Comparison of ENCODE assay signal across 19 cellular contexts in genomic region chr11:92739020-92739419, GRCh38.
DNase-seq lines count a peak whose midpoint lies in the region; TF ChIP-seq lines count a peak whose summit lies in the region.
"Had no signal": no experiment of that assay in that cellular context is flagged by ENCODE, and none has a peak within 500 bp of the region (broad histone marks: within the 10 kb centered on the region; RNA-seq: fewer than 3 reads in every experiment).

No MANE protein-coding gene starts in this region.

- H3K27ac ChIP-seq in A673 (ENCODE audit: low read depth, low read length, poor library complexity, severe bottlenecking) = no peak overlapping the region
- H3K27ac ChIP-seq in brain microvascular endothelial cell = no peak overlapping the region
- H3K27ac ChIP-seq: vagina had no signal

- peak; percentile 10 for DNase-seq in A673 (ENCODE audit: low spot score)
- DNase-seq in HS-5 (ENCODE audit: low read depth) = peak; percentile 28
- DNase-seq in brain microvascular endothelial cell = peak; percentile 16
- DNase-seq in hepatic stellate cell (ENCODE audit: low spot score) = peak; percentile 2
- no peak for DNase-seq in stimulated activated CD4-positive, alpha-beta T cell treated with anti-CD3 and anti-CD28 coated beads, Interleukin-4, amount 100 ng/mL, for 4 hours
- no peak for DNase-seq in RKO (ENCODE audit: low spot score)
- DNase-seq in activated CD8-positive, alpha-beta memory T cell treated with anti-CD3 and anti-CD28 coated beads, Interleukin-2, amount 50 U/mL, for 4 hours = no peak
- DNase-seq in activated CD4-positive, alpha-beta T cell treated with anti-CD3 and anti-CD28 coated beads, Interleukin-2, amount 50 U/mL, for 48 hours = no peak
- DNase-seq: activated CD4-positive, alpha-beta T cell treated with anti-CD3 and anti-CD28 coated beads, Interleukin-2, amount 10 ng/mL, durations not matched to agents 24 days and 14 days; activated naive CD4-positive, alpha-beta T cell treated with anti-CD3 and anti-CD28 coated beads, Interleukin-2, amount 10 ng/mL, durations not matched to agents 7 days and 5 days; AML-193; endodermal cell; GF-D8; MG63; naive B cell; NCI-H1694; NCI-H510A; stimulated activated naive CD8-positive, alpha-beta T cell treated with anti-CD3 and anti-CD28 coated beads, Interleukin-15, Interleukin-2, amounts not matched to agents 100 U/mL and 50 U/mL, for 24 hours had no signal

- H3K4me1 ChIP-seq in A673 (ENCODE audit: insufficient read depth, low read length, poor library complexity, severe bottlenecking) = peaks cover 8% of the 10 kb centered on the region
- H3K4me1 ChIP-seq: vagina had no signal

- no peak overlapping the region for H3K4me3 ChIP-seq in A673 (ENCODE audit: low read depth, low read length, poor library complexity, severe bottlenecking)
- H3K4me3 ChIP-seq in brain microvascular endothelial cell (ENCODE audit: low read depth, low read length) = no peak overlapping the region
- H3K4me3 ChIP-seq: MG63, vagina had no signal

- TF ChIP-seq CTCF in A673 (conservative IDR thresholded peaks at IDR 0.05; ENCODE audit: low read depth, low read length) (no peak), brain microvascular endothelial cell (IDR thresholded peaks at IDR 0.05; ENCODE audit: low read depth, low read length, missing control alignments) (no peak)

- intact Hi-C loops in A673 (cut with micrococcal nuclease; ENCODE audit: unreplicated experiment) = no loop called here

- no TSS peak for BruUV-seq in A673 (replicated peaks; lab: Mats Ljungman, UMichigan)

- in situ Hi-C loops in brain microvascular endothelial cell (cut with HindIII; ENCODE audit: low pct_ligation_motif_present, low sequenced_read_pairs) = no loop called here

- H3K36me3 ChIP-seq in A673 (ENCODE audit: insufficient read depth, low read length, poor library complexity, severe bottlenecking) = no peaks in the 10 kb centered on the region
- no peaks in the 10 kb centered on the region for H3K36me3 ChIP-seq in brain microvascular endothelial cell (replicated peaks)
- H3K36me3 ChIP-seq: MG63, vagina had no signal

- POLR2A ChIA-PET in A673 (lab: Charles Lee; ENCODE audit: low non-redundant PET) = no interaction called here

- no peaks in the 10 kb centered on the region for H3K27me3 ChIP-seq in A673 (replicated peaks; ENCODE audit: insufficient read depth, low read depth, low read length, poor library complexity)
- H3K27me3 ChIP-seq in brain microvascular endothelial cell (replicated peaks) = no peaks in the 10 kb centered on the region
- H3K27me3 ChIP-seq: MG63, vagina had no signal

- no peaks in the 10 kb centered on the region for H3K9me3 ChIP-seq in A673 (ENCODE audit: low read depth, low read length, poor library complexity, severe bottlenecking)
- H3K9me3 ChIP-seq: MG63, vagina had no signal

- CTCF ChIA-PET in A673 (lab: Charles Lee) = no interaction called here

Comparison
In these comparisons a context has a peak if more than half of its experiments do, and no peak if none do; other contexts are left out.
1. DNase-seq: peak in A673 (single experiment), HS-5 (single experiment), brain microvascular endothelial cell (single experiment) and hepatic stellate cell (single experiment); none in stimulated activated CD4-positive, alpha-beta T cell treated with anti-CD3 and anti-CD28 coated beads, Interleukin-4, amount 100 ng/mL, for 4 hours (0 of 2), RKO (single experiment), activated CD8-positive, alpha-beta memory T cell treated with anti-CD3 and anti-CD28 coated beads, Interleukin-2, amount 50 U/mL, for 4 hours (single experiment) and activated CD4-positive, alpha-beta T cell treated with anti-CD3 and anti-CD28 coated beads, Interleukin-2, amount 50 U/mL, for 48 hours (0 of 2).